ENCODE assay signal across 1 cellular context in the genomic region with DNA sequence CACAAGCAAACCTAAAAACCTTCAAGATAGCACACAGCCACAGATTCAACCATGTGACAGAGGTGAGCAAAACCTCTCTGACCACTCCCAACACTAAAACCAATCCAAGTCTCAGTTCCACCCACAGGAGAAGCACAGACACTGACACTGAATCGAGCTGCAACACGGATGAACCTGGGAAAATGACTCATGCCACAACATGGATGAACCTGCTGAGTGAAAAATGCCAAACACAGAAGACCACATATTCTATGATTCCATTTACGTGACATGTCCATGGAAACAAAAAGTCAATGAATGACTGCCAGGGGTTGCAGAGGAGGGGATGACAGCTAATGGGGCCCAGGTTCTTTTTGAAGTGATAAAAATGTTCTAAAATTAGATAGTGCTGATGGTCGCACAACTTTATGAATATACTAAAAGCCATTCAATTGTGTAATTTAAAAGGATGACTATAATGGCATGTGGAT.
A peak's percentile ranks its signal among the peaks of the same experiment; 100 is the strongest.
TF ChIP-seq lines count a peak whose summit lies in the region.

No MANE protein-coding gene starts in this region.

TF ChIP-seq in GM12878, 131 proteins besides CTCF, POLR2A, EP300 and RAD21 (continued from another document):
- TF ChIP-seq, protein P1, sequence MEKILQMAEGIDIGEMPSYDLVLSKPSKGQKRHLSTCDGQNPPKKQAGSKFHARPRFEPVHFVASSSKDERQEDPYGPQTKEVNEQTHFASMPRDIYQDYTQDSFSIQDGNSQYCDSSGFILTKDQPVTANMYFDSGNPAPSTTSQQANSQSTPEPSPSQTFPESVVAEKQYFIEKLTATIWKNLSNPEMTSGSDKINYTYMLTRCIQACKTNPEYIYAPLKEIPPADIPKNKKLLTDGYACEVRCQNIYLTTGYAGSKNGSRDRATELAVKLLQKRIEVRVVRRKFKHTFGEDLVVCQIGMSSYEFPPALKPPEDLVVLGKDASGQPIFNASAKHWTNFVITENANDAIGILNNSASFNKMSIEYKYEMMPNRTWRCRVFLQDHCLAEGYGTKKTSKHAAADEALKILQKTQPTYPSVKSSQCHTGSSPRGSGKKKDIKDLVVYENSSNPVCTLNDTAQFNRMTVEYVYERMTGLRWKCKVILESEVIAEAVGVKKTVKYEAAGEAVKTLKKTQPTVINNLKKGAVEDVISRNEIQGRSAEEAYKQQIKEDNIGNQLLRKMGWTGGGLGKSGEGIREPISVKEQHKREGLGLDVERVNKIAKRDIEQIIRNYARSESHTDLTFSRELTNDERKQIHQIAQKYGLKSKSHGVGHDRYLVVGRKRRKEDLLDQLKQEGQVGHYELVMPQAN (conservative IDR thresholded peaks at IDR 0.05), result no peak
- TF ChIP-seq, protein P2, sequence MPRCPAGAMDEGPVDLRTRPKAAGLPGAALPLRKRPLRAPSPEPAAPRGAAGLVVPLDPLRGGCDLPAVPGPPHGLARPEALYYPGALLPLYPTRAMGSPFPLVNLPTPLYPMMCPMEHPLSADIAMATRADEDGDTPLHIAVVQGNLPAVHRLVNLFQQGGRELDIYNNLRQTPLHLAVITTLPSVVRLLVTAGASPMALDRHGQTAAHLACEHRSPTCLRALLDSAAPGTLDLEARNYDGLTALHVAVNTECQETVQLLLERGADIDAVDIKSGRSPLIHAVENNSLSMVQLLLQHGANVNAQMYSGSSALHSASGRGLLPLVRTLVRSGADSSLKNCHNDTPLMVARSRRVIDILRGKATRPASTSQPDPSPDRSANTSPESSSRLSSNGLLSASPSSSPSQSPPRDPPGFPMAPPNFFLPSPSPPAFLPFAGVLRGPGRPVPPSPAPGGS (IDR thresholded peaks at IDR 0.05; ENCODE audit: borderline replicate concordance, insufficient read depth, low read depth, low read length, poor library complexity, severe bottlenecking), result peak; percentile 99
- TF ChIP-seq NFYA (IDR thresholded peaks at IDR 0.05; ENCODE audit: borderline replicate concordance, low read depth, low read length), result no peak
- TF ChIP-seq CBX3 (IDR thresholded peaks at IDR 0.05; ENCODE audit: borderline replicate concordance, low read depth), result no peak
- no peak for TF ChIP-seq USF1 (IDR thresholded peaks at IDR 0.05; ENCODE audit: borderline replicate concordance, extremely low read length, insufficient read depth, low read depth, low read length)
- TF ChIP-seq ZBTB40 (IDR thresholded peaks at IDR 0.05; ENCODE audit: borderline replicate concordance), result peak; percentile 65; the same call in 1 of the 2 replicates
- TF ChIP-seq NFXL1 (IDR thresholded peaks at IDR 0.05; ENCODE audit: borderline replicate concordance), result no peak
- TF ChIP-seq SUZ12 (IDR thresholded peaks at IDR 0.05; ENCODE audit: unreplicated experiment), result no peak
- peak; percentile 3; the same call in 1 of the 2 replicates for TF ChIP-seq ZNF24 (IDR thresholded peaks at IDR 0.05)
- TF ChIP-seq SREBF2 (IDR thresholded peaks at IDR 0.05; ENCODE audit: low read length), result no peak
- TF ChIP-seq CREM (IDR thresholded peaks at IDR 0.05; ENCODE audit: low read depth), result peak; percentile 83; the same call in 1 of the 2 replicates
- TF ChIP-seq EGR1 (IDR thresholded peaks at IDR 0.05; ENCODE audit: borderline replicate concordance in 1 of 2, low read depth in 2 of 2, low read length in 2 of 2), result peak in 1 of 2 experiments; percentile 25; a peak in 1 of 3 replicates
- TF ChIP-seq NRF1 (conservative IDR thresholded peaks at IDR 0.05; ENCODE audit: low read depth, low read length), result no peak
- 0 out of 2 replicates have a peak, but pooled peaks have one; percentile 29 for TF ChIP-seq ZSCAN29 (IDR thresholded peaks at IDR 0.05)
- TF ChIP-seq TBL1XR1 (IDR thresholded peaks at IDR 0.05; ENCODE audit: low read depth, low read length), result no peak; the same call in 1 of the 2 replicates
- TF ChIP-seq SP1 (IDR thresholded peaks at IDR 0.05; ENCODE audit: low read depth, low read length), result no peak
- TF ChIP-seq KLF5 (IDR thresholded peaks at IDR 0.05; ENCODE audit: partially characterized antibody), result no peak
- TF ChIP-seq NFIC (IDR thresholded peaks at IDR 0.05; ENCODE audit: low read depth, low read length), result peak; percentile 95
- TF ChIP-seq ZBTB11 (CRISPR knock-in tag; IDR thresholded peaks at IDR 0.05), result no peak
- no peak for TF ChIP-seq SUPT20H (IDR thresholded peaks at IDR 0.05; ENCODE audit: borderline replicate concordance, control insufficient read depth, low read depth, low read length)
- TF ChIP-seq MXI1 (IDR thresholded peaks at IDR 0.05; ENCODE audit: low read depth, low read length), result peak; percentile 52; the same call in 1 of the 2 replicates
- peak; percentile 82 for TF ChIP-seq NBN (IDR thresholded peaks at IDR 0.05)
- TF ChIP-seq ATF7 (IDR thresholded peaks at IDR 0.05; ENCODE audit: low read depth), result peak; percentile 90
- peak; percentile 63; the same call in 1 of the 2 replicates for TF ChIP-seq IRF5 (IDR thresholded peaks at IDR 0.05; ENCODE audit: borderline replicate concordance)
- no peak for TF ChIP-seq MYC (IDR thresholded peaks at IDR 0.05; ENCODE audit: insufficient read depth, insufficient read length, insufficient replicate concordance, low read length, severe bottlenecking)
- peak; percentile 72 for TF ChIP-seq PML (IDR thresholded peaks at IDR 0.05; ENCODE audit: low read length)
- TF ChIP-seq MTA3 (IDR thresholded peaks at IDR 0.05; ENCODE audit: borderline replicate concordance, low read length), result peak; percentile 90
